12 cellular contexts compared by ENCODE assay signal in the genomic region with DNA sequence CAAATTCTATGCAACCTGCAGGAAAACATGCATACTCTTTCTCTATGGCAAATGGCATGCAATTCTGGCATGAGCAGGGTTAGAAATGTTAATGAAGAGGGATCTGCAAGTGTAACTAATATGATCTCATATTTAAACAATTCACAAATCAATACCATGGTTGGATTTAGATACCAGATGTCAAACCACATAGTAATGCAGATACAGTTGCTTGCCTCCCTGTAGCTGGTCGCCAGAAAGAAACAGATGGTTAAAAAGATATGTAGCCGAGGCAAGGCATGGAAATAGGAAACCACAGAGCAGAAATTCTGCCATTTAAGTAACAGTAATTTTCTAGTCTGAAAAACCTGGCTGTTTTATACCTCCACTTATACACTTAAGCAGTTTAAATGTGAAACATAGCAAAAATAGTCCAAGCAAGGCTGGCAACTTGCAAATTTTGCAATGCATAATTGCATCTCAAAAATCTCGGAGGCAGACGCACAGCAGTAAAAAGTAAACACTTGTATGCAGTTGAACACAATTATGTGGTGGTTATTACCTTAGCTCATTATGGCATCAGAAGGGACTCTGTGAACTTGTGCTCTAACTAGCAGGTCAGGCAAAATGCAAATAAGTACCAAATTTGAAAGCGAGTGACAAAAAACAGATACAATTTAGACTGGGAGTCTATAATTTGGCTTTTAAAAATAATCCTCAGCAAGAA.
DNase-seq lines count a peak whose midpoint lies in the region; ATAC-seq lines count a peak whose summit lies in the region.
"Had no signal": no experiment of that assay in that cellular context is flagged by ENCODE, and none has a peak within 500 bp of the region (broad histone marks: within the 10 kb centered on the region; RNA-seq: fewer than 3 reads in every experiment).

No MANE protein-coding gene starts in this region.

- H3K9me3 Mint-ChIP-seq in T-helper 2 cell treated with Interferon-gamma antibody and Interleukin-4, amounts not matched to agents 5 μg/mL and 100 μg/mL, for 36 hours: no peaks in the 10 kb centered on the region
- H3K9me3 Mint-ChIP-seq: activated CD4-positive, alpha-beta memory T cell treated with anti-CD3 and anti-CD28 coated beads for 36 hours had no signal

- H3K4me3 Mint-ChIP-seq in T-helper 2 cell treated with Interferon-gamma antibody and Interleukin-4, amounts not matched to agents 5 μg/mL and 100 μg/mL, for 36 hours: no peak overlapping the region
- H3K4me3 Mint-ChIP-seq: activated CD4-positive, alpha-beta memory T cell treated with anti-CD3 and anti-CD28 coated beads for 36 hours; activated T-helper 17 cell treated with anti-CD3 and anti-CD28 coated beads, Interleukin-2, amount 50 U/mL, for 72 hours had no signal

- intact Hi-C loops in left colon (cut with DNase I, micrococcal nuclease): no loop called here

- H3K4me1 Mint-ChIP-seq in T-helper 2 cell treated with Interferon-gamma antibody and Interleukin-4, amounts not matched to agents 5 μg/mL and 100 μg/mL, for 36 hours (ENCODE audit: low read depth): no peaks in the 10 kb centered on the region
- H3K4me1 Mint-ChIP-seq: activated T-helper 17 cell treated with anti-CD3 and anti-CD28 coated beads, Interleukin-2, amount 50 U/mL, for 72 hours had no signal

- H3K27me3 Mint-ChIP-seq in T-helper 2 cell treated with Interferon-gamma antibody and Interleukin-4, amounts not matched to agents 5 μg/mL and 100 μg/mL, for 36 hours (ENCODE audit: low read depth): no peaks in the 10 kb centered on the region
- H3K27me3 Mint-ChIP-seq: activated CD4-positive, alpha-beta memory T cell treated with anti-CD3 and anti-CD28 coated beads for 36 hours had no signal

- no peak overlapping the region for H3K27ac Mint-ChIP-seq in T-helper 2 cell treated with Interferon-gamma antibody and Interleukin-4, amounts not matched to agents 5 μg/mL and 100 μg/mL, for 36 hours
- H3K27ac Mint-ChIP-seq: activated CD4-positive, alpha-beta memory T cell treated with anti-CD3 and anti-CD28 coated beads for 36 hours; activated T-helper 17 cell treated with anti-CD3 and anti-CD28 coated beads, Interleukin-2, amount 50 U/mL, for 72 hours had no signal

- DNase-seq in DMS153 (lab: John Stamatoyannopoulos, UW) (peak; percentile 56), NCI-H1436 (lab: John Stamatoyannopoulos, UW) (peak; percentile 86), NCI-H748 (lab: John Stamatoyannopoulos, UW; ENCODE audit: unreplicated experiment) (peak; percentile 93), glomerular visceral epithelial cell (ENCODE audit: extremely low spot score) (peak; percentile 29), amygdala (lab: John Stamatoyannopoulos, UW) (no peak), left colon (no peak), UCSD-AML1 (lab: John Stamatoyannopoulos, UW; ENCODE audit: unreplicated experiment) (no peak)
- DNase-seq in T-helper 2 cell treated with Interferon-gamma antibody and Interleukin-4, amounts not matched to agents 5 μg/mL and 100 μg/mL, for 36 hours (ENCODE audit: low spot score): no peak
- DNase-seq: activated CD4-positive, alpha-beta memory T cell treated with anti-CD3 and anti-CD28 coated beads for 36 hours; effector CD4-positive, alpha-beta T cell; PC-9 had no signal

- H3K36me3 Mint-ChIP-seq in T-helper 2 cell treated with Interferon-gamma antibody and Interleukin-4, amounts not matched to agents 5 μg/mL and 100 μg/mL, for 36 hours (ENCODE audit: low read depth): no peaks in the 10 kb centered on the region
- H3K36me3 Mint-ChIP-seq: activated CD4-positive, alpha-beta memory T cell treated with anti-CD3 and anti-CD28 coated beads for 36 hours had no signal

- ATAC-seq in left colon: no peak
- ATAC-seq: activated T-helper 17 cell treated with anti-CD3 and anti-CD28 coated beads, Interleukin-2, amount 50 U/mL, for 72 hours had no signal

Comparison
In these comparisons a context has a peak if more than half of its experiments do, and no peak if none do; other contexts are left out.
1. DNase-seq: peak in DMS153 (single experiment), NCI-H1436 (single experiment), NCI-H748 (single experiment) and glomerular visceral epithelial cell (single experiment); none in amygdala (0 of 56), left colon (0 of 2), UCSD-AML1 (single experiment) and T-helper 2 cell treated with Interferon-gamma antibody and Interleukin-4, amounts not matched to agents 5 μg/mL and 100 μg/mL, for 36 hours (single experiment).